In genomic region chr22:42608481-42609361, GRCh38 we compare ENCODE assay signal across 9 cellular contexts. TPM values are rescaled to one million over a fixed set of nuclear protein-coding genes. Genes with fewer than 3 reads are reported as not detected.
DNase-seq lines count a peak whose midpoint lies in the region; ATAC-seq, FAIRE-seq and TF ChIP-seq lines count a peak whose summit lies in the region.
"Had no signal": no experiment of that assay in that cellular context is flagged by ENCODE, and none has a peak within 500 bp of the region (broad histone marks: within the 10 kb centered on the region; RNA-seq: fewer than 3 reads in every experiment).

No MANE protein-coding gene starts in this region.

- H3K36me3 ChIP-seq in prostate gland: peaks cover 0 to 4% of the 10 kb centered on the region in 2 donors

- peak overlapping the region in 1 of 2 donors; percentile 34 for H3K4me3 Mint-ChIP-seq in activated T-cell treated with anti-CD3 and anti-CD28 coated beads, Interleukin-2, amount 50 U/mL, for 72 hours

- no peak overlapping the region for H3K4me3 ChIP-seq in prostate gland

- no peak for FAIRE-seq in GM12891 (lab: Jason Lieb, UNC)

- H3K27me3 Mint-ChIP-seq in activated T-cell treated with anti-CD3 and anti-CD28 coated beads, Interleukin-2, amount 50 U/mL, for 72 hours (ENCODE audit: low read depth): no peaks in the 10 kb centered on the region

- intact Hi-C loops in prostate gland (cut with DNase I): no loop called here

- H3K4me1 Mint-ChIP-seq in activated T-cell treated with anti-CD3 and anti-CD28 coated beads, Interleukin-2, amount 50 U/mL, for 72 hours (ENCODE audit: low read depth): peaks cover 78% of the 10 kb centered on the region

- no peak for DNase-seq in GM12891 (ENCODE audit: insufficient read length, low spot score)
- DNase-seq in activated T-cell treated with anti-CD3 and anti-CD28 coated beads, Interleukin-2, amount 50 U/mL, for 72 hours: no peak
- peak; percentile 93 for DNase-seq in foreskin melanocyte
- DNase-seq in prostate gland (ENCODE audit: low spot score): no peak
- no peak for DNase-seq in NCI-H1105 (lab: John Stamatoyannopoulos, UW)
- no peak for DNase-seq in activated effector memory CD4-positive, alpha-beta T cell treated with anti-CD3 and anti-CD28 coated beads, Interleukin-2, amount 50 U/mL, for 16 hours
- DNase-seq: NCI-H748 treated with DMSO at 0.1 percent for 48 hours had no signal

- H3K27me3 ChIP-seq in prostate gland (replicated peaks; ENCODE audit: insufficient read depth): no peaks in the 10 kb centered on the region

- WGBS in prostate gland: 46% methylated on average over 21 of the region's 21 CpGs

- H3K9me3 ChIP-seq in prostate gland: no peaks in the 10 kb centered on the region

- TF ChIP-seq CTCF in prostate gland (IDR thresholded peaks at IDR 0.05): no peak

- ATAC-seq in activated T-cell treated with anti-CD3 and anti-CD28 coated beads, Interleukin-2, amount 50 U/mL, for 72 hours (replicated peaks in 1 of 2): peak; percentile 44 to 56
- ATAC-seq in HG02571 (IDR thresholded peaks at IDR 0.05; ENCODE audit: unreplicated experiment) (no peak), HG02642 (IDR thresholded peaks at IDR 0.05; ENCODE audit: poor library complexity, unreplicated experiment) (no peak)

- H3K4me1 ChIP-seq in prostate gland (replicated peaks): peaks cover 14% of the 10 kb centered on the region

- H3K27ac ChIP-seq in prostate gland: peak overlapping the region; percentile 12 to 16

- H3K27ac Mint-ChIP-seq in activated T-cell treated with anti-CD3 and anti-CD28 coated beads, Interleukin-2, amount 50 U/mL, for 72 hours: peak overlapping the region; percentile 69

- no peak for TF ChIP-seq POLR2A in GM12891 (IDR thresholded peaks at IDR 0.05; ENCODE audit: low read depth, low read length)
- TF ChIP-seq POLR2A in prostate gland (IDR thresholded peaks at IDR 0.05): no peak

- peaks cover 10 to 15% of the 10 kb centered on the region in 2 donors for H3K36me3 Mint-ChIP-seq in activated T-cell treated with anti-CD3 and anti-CD28 coated beads, Interleukin-2, amount 50 U/mL, for 72 hours (ENCODE audit: insufficient read depth in 2 of 2)

- no peaks in the 10 kb centered on the region for H3K9me3 Mint-ChIP-seq in activated T-cell treated with anti-CD3 and anti-CD28 coated beads, Interleukin-2, amount 50 U/mL, for 72 hours

TF ChIP-seq in GM12891, 5 proteins besides CTCF, POLR2A, EP300 and RAD21:
- TF ChIP-seq POLR2AphosphoS5 (IDR thresholded peaks at IDR 0.05; ENCODE audit: low read depth, low read length) (peak; percentile 21; the same call in 1 of the 2 replicates), SPI1 (IDR thresholded peaks at IDR 0.05; ENCODE audit: low read depth, low read length) (no peak)

RNA-seq across cellular contexts. Expression of gene POLDIP3, which starts 6.0 kb away (rescaled TPM):
- 40.1 TPM for polyA plus RNA-seq in GM12891 (2012; ENCODE audit: low read depth, missing spikeins)
- 100 to 1,000 TPM in 1 of 2 donors, 10 to 100 TPM in 1; 84.0 to 108 TPM for total RNA-seq in activated T-cell treated with anti-CD3 and anti-CD28 coated beads, Interleukin-2, amount 50 U/mL, for 72 hours
- total RNA-seq in prostate gland: 10 to 100 TPM; 46.4 to 62.6 TPM

RNA-seq across cellular contexts. Expression of gene ATP5MGL, which starts 31.7 kb away (rescaled TPM):
- not detected for polyA plus RNA-seq in GM12891 (2012; ENCODE audit: low read depth, missing spikeins)
- total RNA-seq in activated T-cell treated with anti-CD3 and anti-CD28 coated beads, Interleukin-2, amount 50 U/mL, for 72 hours: 1 to 10 TPM in 1 of 2 donors, under 1 TPM in 1; 0.31 to 1.2 TPM
- not detected for total RNA-seq in prostate gland

RNA-seq across cellular contexts. Expression of gene CYB5R3, which starts 40.5 kb away (rescaled TPM):
- polyA plus RNA-seq in GM12891 (2012; ENCODE audit: low read depth, missing spikeins): 87.7 TPM
- 10 to 100 TPM; 60.7 to 67.1 TPM for total RNA-seq in activated T-cell treated with anti-CD3 and anti-CD28 coated beads, Interleukin-2, amount 50 U/mL, for 72 hours
- 100 to 1,000 TPM; 125 to 455 TPM for total RNA-seq in prostate gland

RNA-seq across cellular contexts. Expression of gene SERHL2, which starts 55.0 kb away (rescaled TPM):
- polyA plus RNA-seq in GM12891 (2012; ENCODE audit: low read depth, missing spikeins): 1.2 TPM
- 1 to 10 TPM; 1.2 to 1.6 TPM for total RNA-seq in activated T-cell treated with anti-CD3 and anti-CD28 coated beads, Interleukin-2, amount 50 U/mL, for 72 hours
- 10 to 100 TPM; 10.2 to 54.7 TPM for total RNA-seq in prostate gland

Comparison
In these comparisons a context has a peak if more than half of its experiments do, and no peak if none do; other contexts are left out.
1. ATAC-seq: peak in activated T-cell treated with anti-CD3 and anti-CD28 coated beads, Interleukin-2, amount 50 U/mL, for 72 hours (2 of 2); none in HG02571 (single experiment) and HG02642 (single experiment).